ENCODE assay signal across 18 cellular contexts in genomic region chr19:13623686-13624405, GRCh38.
A peak's percentile ranks its signal among the peaks of the same experiment; 100 is the strongest.
DNase-seq lines count a peak whose midpoint lies in the region; ATAC-seq, FAIRE-seq and TF ChIP-seq lines count a peak whose summit lies in the region.
"Had no signal": no experiment of that assay in that cellular context is flagged by ENCODE, and none has a peak within 500 bp of the region (broad histone marks: within the 10 kb centered on the region; RNA-seq: fewer than 3 reads in every experiment).

No MANE protein-coding gene starts in this region.

- no peaks in the 10 kb centered on the region for H3K4me1 ChIP-seq in K562 (replicated peaks in 1 of 2; ENCODE audit: control insufficient read depth in 2 of 2, insufficient read depth in 2 of 2, low read length in 2 of 2)
- H3K4me1 ChIP-seq in neural progenitor cell, result peaks cover 24% of the 10 kb centered on the region
- H3K4me1 ChIP-seq: esophagus squamous epithelium, right atrium auricular region, tibial artery had no signal

- H3K27me3 Mint-ChIP-seq in neural progenitor cell (ENCODE audit: insufficient read depth, low read depth), result peaks cover 17% of the 10 kb centered on the region

- no peaks in the 10 kb centered on the region for H3K36me3 ChIP-seq in H7 (replicated peaks; ENCODE audit: control insufficient read depth, insufficient read depth, low read length)
- H3K36me3 ChIP-seq in K562 (ENCODE audit: control insufficient read depth, insufficient read depth, low read length), result no peaks in the 10 kb centered on the region
- H3K36me3 ChIP-seq in neural progenitor cell, result no peaks in the 10 kb centered on the region
- H3K36me3 ChIP-seq: BLaER1 treated with 17β-estradiol and CSF1 and Interleukin-3, amounts not matched to agents 10 nM and 100 nM; esophagus squamous epithelium; right atrium auricular region; SJSA1; tibial artery had no signal

- peak; percentile 18 for DNase-seq in H7
- DNase-seq in NCI-H146 (lab: John Stamatoyannopoulos, UW), result peak; percentile 89
- DNase-seq in K562 (ENCODE audit: extremely low read depth in 1 of 4, low spot score in 3 of 4), result no peak
- DNase-seq in neural progenitor cell (ENCODE audit: low spot score), result no peak
- DNase-seq in Right ventricle myocardium inferior (ENCODE audit: missing footprints), result no peak
- no peak for DNase-seq in central memory CD4-positive, alpha-beta T cell
- DNase-seq: activated CD4-positive, alpha-beta T cell treated with anti-CD3 and anti-CD28 coated beads, Interleukin-2, amount 50 U/mL, for 4 hours; activated T-cell treated with anti-CD3 and anti-CD28 coated beads, Interleukin-2, amount 50 U/mL, for 48 hours; esophagus squamous epithelium; natural killer cell; NK-92 treated with Interleukin-12 subunit alpha and Interleukin-12 subunit beta, amount 100 ng/mL, for 24 hours had no signal

- H3F3A ChIP-seq in neural progenitor cell (ENCODE audit: low read depth), result peaks cover 13% of the 10 kb centered on the region

- H3K27ac ChIP-seq in K562 (ENCODE audit: extremely low read depth, low read depth, low read length) (no peak overlapping the region), neural progenitor cell (no peak overlapping the region)
- H3K27ac ChIP-seq: BLaER1 treated with 17β-estradiol and CSF1 and Interleukin-3, amounts not matched to agents 10 nM and 100 nM; coronary artery; esophagus squamous epithelium; right atrium auricular region; SJSA1; tibial artery had no signal

- in situ Hi-C loops in K562 (cut with MboI), result no loop called here

- intact Hi-C loops in K562 (cut with micrococcal nuclease) (no loop called here), Right ventricle myocardium inferior (cut with DNase I) (no loop called here)

- POLR2A ChIA-PET in K562 (lab: Yijun Ruan, JAX), result interaction anchor here (0.5 to 1.4 kb wide), 3 partner anchors 8 to 1337 kb away, joined by 3 to 4 read pairs (median 3); no protein-coding TSS in a partner anchor

- WGBS in K562 (ENCODE audit: insufficient coverage, low coverage, missing lambda C conversion rate), result under 1% methylated on average over 17 of the region's 19 CpGs

- no TSS peak for BruUV-seq in K562 (replicated peaks; lab: Mats Ljungman, UMichigan)

- TF ChIP-seq RAD21 in K562 (CRISPR knock-in tag; conservative IDR thresholded peaks at IDR 0.05 in 1 of 2, IDR thresholded peaks at IDR 0.05 in 1 of 2), result no peak

- CTCF ChIA-PET in K562 (lab: Yijun Ruan, JAX; ENCODE audit: low intra/inter-chr PET ratio), result interaction anchor here (0.6 kb wide), 1 partner anchor 49 kb away, joined by 3 read pairs; no protein-coding TSS in a partner anchor

- peak overlapping the region; percentile 15; the same call in 1 of the 2 replicates for H3K4me3 ChIP-seq in H7 (ENCODE audit: insufficient read depth, low read depth, low read length)
- H3K4me3 ChIP-seq in K562, result no peak overlapping the region
- no peak overlapping the region for H3K4me3 ChIP-seq in neural progenitor cell
- H3K4me3 ChIP-seq: BLaER1 treated with 17β-estradiol and CSF1 and Interleukin-3, amounts not matched to agents 10 nM and 100 nM; coronary artery; esophagus squamous epithelium; GM12878; right atrium auricular region; SJSA1; tibial artery had no signal

- H3K4me1 Mint-ChIP-seq in neural progenitor cell, result peaks cover 31% of the 10 kb centered on the region
- H3K4me1 Mint-ChIP-seq: natural killer cell had no signal

- no peaks in the 10 kb centered on the region for H3K9me1 ChIP-seq in K562 (ENCODE audit: control insufficient read depth, insufficient read depth, low read length)

- no peak for TF ChIP-seq CTCF in K562 (IDR thresholded peaks at IDR 0.05 in 2 of 3, conservative IDR thresholded peaks at IDR 0.05 in 1 of 3; ENCODE audit: insufficient read depth in 2 of 3, low read depth in 1 of 3, low read length in 3 of 3)
- TF ChIP-seq CTCF in neural progenitor cell (IDR thresholded peaks at IDR 0.05), result no peak

- H3K4me2 ChIP-seq in K562 (ENCODE audit: insufficient read depth, low read length), result no peak overlapping the region
- H3K4me2 ChIP-seq in neural progenitor cell, result peak overlapping the region; percentile 58

- H2AFZ ChIP-seq in K562 (ENCODE audit: low read depth, low read length), result no peak overlapping the region
- peak overlapping the region; percentile 60 for H2AFZ ChIP-seq in neural progenitor cell (replicated peaks)

- no peak overlapping the region for H3K9ac ChIP-seq in K562 (ENCODE audit: insufficient read depth in 1 of 2, low read depth in 2 of 2, low read length in 2 of 2)
- no peak overlapping the region for H3K9ac ChIP-seq in neural progenitor cell

- H3K79me2 ChIP-seq in K562 (ENCODE audit: control insufficient read depth, insufficient read depth, low read length), result no peaks in the 10 kb centered on the region
- H3K79me2 ChIP-seq in neural progenitor cell (ENCODE audit: low read depth), result no peaks in the 10 kb centered on the region

- no peak for TF ChIP-seq EP300 in K562 (IDR thresholded peaks at IDR 0.05; ENCODE audit: low read length)

- no peaks in the 10 kb centered on the region for H3K9me3 Mint-ChIP-seq in neural progenitor cell
- H3K9me3 Mint-ChIP-seq: natural killer cell had no signal

- H3K27me3 ChIP-seq in H7 (ENCODE audit: control insufficient read depth, insufficient read depth, low read length) (peaks cover 3% of the 10 kb centered on the region; the same call in 1 of the 2 replicates), K562 (ENCODE audit: control insufficient read depth in 2 of 2, insufficient read depth in 2 of 2, low read length in 2 of 2) (peaks cover 23 to 42% of the 10 kb centered on the region in 2 experiments; a peak in 4 of 5 replicates), neural progenitor cell (peaks cover 25% of the 10 kb centered on the region)
- H3K27me3 ChIP-seq: right atrium auricular region had no signal

- no peaks in the 10 kb centered on the region for H4K20me1 ChIP-seq in K562 (replicated peaks; ENCODE audit: control insufficient read depth, insufficient read depth, low read length)
- no peaks in the 10 kb centered on the region for H4K20me1 ChIP-seq in neural progenitor cell (ENCODE audit: low read depth)
- H4K20me1 ChIP-seq: BLaER1 treated with 17β-estradiol and CSF1 and Interleukin-3, amounts not matched to agents 10 nM and 100 nM had no signal

- H3K4me3 Mint-ChIP-seq in neural progenitor cell, result peak overlapping the region; percentile 78
- H3K4me3 Mint-ChIP-seq: natural killer cell had no signal

- ATAC-seq in K562 (no peak), Right ventricle myocardium inferior (no peak), HG03354 (IDR thresholded peaks at IDR 0.05; ENCODE audit: poor library complexity, severe bottlenecking, unreplicated experiment) (no peak)
- ATAC-seq: GM12878, natural killer cell had no signal

- H3K27ac Mint-ChIP-seq in neural progenitor cell, result peak overlapping the region; percentile 61
- H3K27ac Mint-ChIP-seq: natural killer cell had no signal

- H3K36me3 Mint-ChIP-seq in neural progenitor cell, result no peaks in the 10 kb centered on the region
- H3K36me3 Mint-ChIP-seq: natural killer cell had no signal

- FAIRE-seq in K562 (lab: Jason Lieb, UNC), result no peak
- FAIRE-seq: GM12878 had no signal

- H3K9me3 ChIP-seq in K562 (replicated peaks; ENCODE audit: control insufficient read depth, insufficient read depth, low read depth, low read length) (no peaks in the 10 kb centered on the region), neural progenitor cell (ENCODE audit: low read depth) (no peaks in the 10 kb centered on the region)
- H3K9me3 ChIP-seq: BLaER1 treated with 17β-estradiol and CSF1 and Interleukin-3, amounts not matched to agents 10 nM and 100 nM; esophagus squamous epithelium; right atrium auricular region; SJSA1; tibial artery had no signal

- no peak for TF ChIP-seq POLR2A in K562 (conservative IDR thresholded peaks at IDR 0.05)

TF ChIP-seq in K562, 482 proteins besides CTCF, POLR2A, EP300 and RAD21:
- TF ChIP-seq ZNF263 (CRISPR knock-in tag; IDR thresholded peaks at IDR 0.05; ENCODE audit: borderline replicate concordance), result peak; percentile 75
- TF ChIP-seq, protein P1, sequence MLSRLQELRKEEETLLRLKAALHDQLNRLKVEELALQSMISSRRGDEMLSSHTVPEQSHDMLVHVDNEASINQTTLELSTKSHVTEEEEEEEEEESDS (CRISPR knock-in tag; IDR thresholded peaks at IDR 0.05), result no peak

Comparison
In these comparisons a context has a peak if more than half of its experiments do, and no peak if none do; other contexts are left out.
1. DNase-seq: peak in H7 (single experiment) and NCI-H146 (single experiment); none in K562 (0 of 4), neural progenitor cell (single experiment), Right ventricle myocardium inferior (single experiment) and central memory CD4-positive, alpha-beta T cell (single experiment).